1 cellular context compared by ENCODE assay signal in the genomic region with DNA sequence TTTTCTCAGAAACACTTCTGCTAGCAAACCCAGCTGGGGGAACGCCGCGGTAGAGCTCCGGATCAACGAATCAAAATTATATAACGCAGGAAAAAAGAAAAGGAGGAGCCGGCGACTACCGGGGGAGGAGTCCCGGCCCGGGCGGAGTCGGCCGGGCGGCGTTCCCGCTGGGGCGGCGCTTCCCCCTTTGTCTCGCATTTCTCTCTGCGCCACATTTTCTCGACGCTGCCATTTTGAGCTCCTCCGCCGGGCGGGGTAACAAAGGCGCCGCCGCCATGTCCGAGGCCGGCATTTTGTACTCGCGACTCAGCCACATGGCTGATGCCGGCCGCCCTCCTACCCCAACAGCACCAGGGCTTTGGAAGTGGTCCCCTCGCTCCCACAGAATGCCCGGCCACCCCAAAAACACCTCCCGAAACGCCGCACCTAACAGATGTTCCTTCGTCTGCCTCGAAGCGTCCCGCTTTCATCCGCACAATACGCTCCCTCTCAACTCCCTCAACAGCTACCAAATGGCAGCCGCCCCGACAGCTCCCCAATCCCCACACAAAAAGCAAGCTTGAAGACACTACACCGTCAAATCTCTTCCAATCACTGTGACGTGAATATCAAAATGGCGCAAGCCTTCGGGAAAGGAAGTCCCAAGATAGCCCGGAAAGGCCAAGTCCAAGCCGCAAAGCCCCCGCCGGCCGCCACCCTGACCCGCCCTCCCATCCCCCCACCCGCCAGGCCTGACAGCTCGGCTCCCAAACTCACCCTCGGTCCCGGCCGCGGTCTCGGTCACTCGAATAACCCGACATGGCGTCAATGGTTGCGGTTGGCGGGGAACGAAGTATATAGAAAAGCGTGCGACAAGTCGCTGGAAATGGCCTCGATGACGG.
A peak's percentile ranks its signal among the peaks of the same experiment; 100 is the strongest.
TF ChIP-seq lines count a peak whose summit lies in the region.

No MANE protein-coding gene starts in this region.

TF ChIP-seq in K562, 482 proteins besides CTCF, POLR2A, EP300 and RAD21 (continued from another document and continues in another):
- TF ChIP-seq, protein P1, sequence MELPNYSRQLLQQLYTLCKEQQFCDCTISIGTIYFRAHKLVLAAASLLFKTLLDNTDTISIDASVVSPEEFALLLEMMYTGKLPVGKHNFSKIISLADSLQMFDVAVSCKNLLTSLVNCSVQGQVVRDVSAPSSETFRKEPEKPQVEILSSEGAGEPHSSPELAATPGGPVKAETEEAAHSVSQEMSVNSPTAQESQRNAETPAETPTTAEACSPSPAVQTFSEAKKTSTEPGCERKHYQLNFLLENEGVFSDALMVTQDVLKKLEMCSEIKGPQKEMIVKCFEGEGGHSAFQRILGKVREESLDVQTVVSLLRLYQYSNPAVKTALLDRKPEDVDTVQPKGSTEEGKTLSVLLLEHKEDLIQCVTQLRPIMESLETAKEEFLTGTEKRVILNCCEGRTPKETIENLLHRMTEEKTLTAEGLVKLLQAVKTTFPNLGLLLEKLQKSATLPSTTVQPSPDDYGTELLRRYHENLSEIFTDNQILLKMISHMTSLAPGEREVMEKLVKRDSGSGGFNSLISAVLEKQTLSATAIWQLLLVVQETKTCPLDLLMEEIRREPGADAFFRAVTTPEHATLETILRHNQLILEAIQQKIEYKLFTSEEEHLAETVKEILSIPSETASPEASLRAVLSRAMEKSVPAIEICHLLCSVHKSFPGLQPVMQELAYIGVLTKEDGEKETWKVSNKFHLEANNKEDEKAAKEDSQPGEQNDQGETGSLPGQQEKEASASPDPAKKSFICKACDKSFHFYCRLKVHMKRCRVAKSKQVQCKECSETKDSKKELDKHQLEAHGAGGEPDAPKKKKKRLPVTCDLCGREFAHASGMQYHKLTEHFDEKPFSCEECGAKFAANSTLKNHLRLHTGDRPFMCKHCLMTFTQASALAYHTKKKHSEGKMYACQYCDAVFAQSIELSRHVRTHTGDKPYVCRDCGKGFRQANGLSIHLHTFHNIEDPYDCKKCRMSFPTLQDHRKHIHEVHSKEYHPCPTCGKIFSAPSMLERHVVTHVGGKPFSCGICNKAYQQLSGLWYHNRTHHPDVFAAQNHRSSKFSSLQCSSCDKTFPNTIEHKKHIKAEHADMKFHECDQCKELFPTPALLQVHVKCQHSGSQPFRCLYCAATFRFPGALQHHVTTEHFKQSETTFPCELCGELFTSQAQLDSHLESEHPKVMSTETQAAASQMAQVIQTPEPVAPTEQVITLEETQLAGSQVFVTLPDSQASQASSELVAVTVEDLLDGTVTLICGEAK (IDR thresholded peaks at IDR 0.05): 0 out of 2 replicates have a peak, but pooled peaks have one; percentile 12
- TF ChIP-seq, protein P1 (CRISPR knock-in tag; IDR thresholded peaks at IDR 0.05): no peak
- TF ChIP-seq ZNF347 (CRISPR knock-in tag; IDR thresholded peaks at IDR 0.05; ENCODE audit: low read depth) (no peak), MYC (IDR thresholded peaks at IDR 0.05; ENCODE audit: low read depth, low read length) (peak; percentile 94), MYC (CRISPR knock-in tag; IDR thresholded peaks at IDR 0.05; ENCODE audit: borderline replicate concordance, low read depth) (peak; percentile 92), HOXB6 (CRISPR knock-in tag; IDR thresholded peaks at IDR 0.05; ENCODE audit: borderline replicate concordance) (no peak), MTF1 (CRISPR knock-in tag; IDR thresholded peaks at IDR 0.05; ENCODE audit: borderline replicate concordance) (no peak), CTBP1 (IDR thresholded peaks at IDR 0.05; ENCODE audit: borderline replicate concordance) (peak; percentile 34; the same call in 1 of the 2 replicates), ARNT (IDR thresholded peaks at IDR 0.05) (peak in 1 of 2 experiments; percentile 70; a peak in 1 of 4 replicates), TAF9B (IDR thresholded peaks at IDR 0.05; ENCODE audit: partially characterized antibody) (peak; percentile 33), ZNF354B (CRISPR knock-in tag; IDR thresholded peaks at IDR 0.05) (no peak), TAF7 (tag; IDR thresholded peaks at IDR 0.05) (peak; percentile 87), FOSL1 (tag; conservative IDR thresholded peaks at IDR 0.05) (no peak; the same call in 1 of the 2 replicates), PCBP1 (IDR thresholded peaks at IDR 0.05; ENCODE audit: low read depth, low read length, poor library complexity, severe bottlenecking) (peak; percentile 95), E2F6 (IDR thresholded peaks at IDR 0.05; ENCODE audit: borderline replicate concordance in 1 of 2, extremely low read depth in 1 of 2, insufficient read depth in 1 of 2, insufficient read length in 1 of 2, low read depth in 1 of 2, low read length in 1 of 2, poor library complexity in 1 of 2, severe bottlenecking in 1 of 2) (peak in 1 of 2 experiments; percentile 13), HDAC6 (IDR thresholded peaks at IDR 0.05; ENCODE audit: low read depth, low read length) (no peak), SNIP1 (IDR thresholded peaks at IDR 0.05; ENCODE audit: low read depth) (peak; percentile 43; the same call in 1 of the 2 replicates), SRSF1 (IDR thresholded peaks at IDR 0.05; ENCODE audit: low read depth, low read length) (peak; percentile 93; the same call in 1 of the 2 replicates), ETS1 (conservative IDR thresholded peaks at IDR 0.05; ENCODE audit: control insufficient read depth, low read depth, low read length) (0 out of 2 replicates have a peak, but pooled peaks have one; percentile 22), NFE2L1 (tag; IDR thresholded peaks at IDR 0.05; ENCODE audit: borderline replicate concordance, low read depth) (no peak), ZSCAN32 (CRISPR knock-in tag; IDR thresholded peaks at IDR 0.05) (no peak), ZNF41 (CRISPR knock-in tag; conservative IDR thresholded peaks at IDR 0.05) (0 out of 2 replicates have a peak, but pooled peaks have one; percentile 26), SMAD1 (IDR thresholded peaks at IDR 0.05; ENCODE audit: low read depth, low read length, partially characterized antibody) (no peak), ZNF57 (CRISPR knock-in tag; IDR thresholded peaks at IDR 0.05) (no peak)
- TF ChIP-seq, protein P2, sequence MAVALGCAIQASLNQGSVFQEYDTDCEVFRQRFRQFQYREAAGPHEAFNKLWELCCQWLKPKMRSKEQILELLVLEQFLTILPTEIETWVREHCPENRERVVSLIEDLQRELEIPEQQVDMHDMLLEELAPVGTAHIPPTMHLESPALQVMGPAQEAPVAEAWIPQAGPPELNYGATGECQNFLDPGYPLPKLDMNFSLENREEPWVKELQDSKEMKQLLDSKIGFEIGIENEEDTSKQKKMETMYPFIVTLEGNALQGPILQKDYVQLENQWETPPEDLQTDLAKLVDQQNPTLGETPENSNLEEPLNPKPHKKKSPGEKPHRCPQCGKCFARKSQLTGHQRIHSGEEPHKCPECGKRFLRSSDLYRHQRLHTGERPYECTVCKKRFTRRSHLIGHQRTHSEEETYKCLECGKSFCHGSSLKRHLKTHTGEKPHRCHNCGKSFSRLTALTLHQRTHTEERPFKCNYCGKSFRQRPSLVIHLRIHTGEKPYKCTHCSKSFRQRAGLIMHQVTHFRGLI (CRISPR knock-in tag; IDR thresholded peaks at IDR 0.05): no peak
- TF ChIP-seq, protein P3, sequence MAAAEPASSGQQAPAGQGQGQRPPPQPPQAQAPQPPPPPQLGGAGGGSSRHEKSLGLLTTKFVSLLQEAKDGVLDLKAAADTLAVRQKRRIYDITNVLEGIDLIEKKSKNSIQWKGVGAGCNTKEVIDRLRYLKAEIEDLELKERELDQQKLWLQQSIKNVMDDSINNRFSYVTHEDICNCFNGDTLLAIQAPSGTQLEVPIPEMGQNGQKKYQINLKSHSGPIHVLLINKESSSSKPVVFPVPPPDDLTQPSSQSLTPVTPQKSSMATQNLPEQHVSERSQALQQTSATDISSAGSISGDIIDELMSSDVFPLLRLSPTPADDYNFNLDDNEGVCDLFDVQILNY (CRISPR knock-in tag; IDR thresholded peaks at IDR 0.05): 0 out of 2 replicates have a peak, but pooled peaks have one; percentile 8
- TF ChIP-seq, protein P4, sequence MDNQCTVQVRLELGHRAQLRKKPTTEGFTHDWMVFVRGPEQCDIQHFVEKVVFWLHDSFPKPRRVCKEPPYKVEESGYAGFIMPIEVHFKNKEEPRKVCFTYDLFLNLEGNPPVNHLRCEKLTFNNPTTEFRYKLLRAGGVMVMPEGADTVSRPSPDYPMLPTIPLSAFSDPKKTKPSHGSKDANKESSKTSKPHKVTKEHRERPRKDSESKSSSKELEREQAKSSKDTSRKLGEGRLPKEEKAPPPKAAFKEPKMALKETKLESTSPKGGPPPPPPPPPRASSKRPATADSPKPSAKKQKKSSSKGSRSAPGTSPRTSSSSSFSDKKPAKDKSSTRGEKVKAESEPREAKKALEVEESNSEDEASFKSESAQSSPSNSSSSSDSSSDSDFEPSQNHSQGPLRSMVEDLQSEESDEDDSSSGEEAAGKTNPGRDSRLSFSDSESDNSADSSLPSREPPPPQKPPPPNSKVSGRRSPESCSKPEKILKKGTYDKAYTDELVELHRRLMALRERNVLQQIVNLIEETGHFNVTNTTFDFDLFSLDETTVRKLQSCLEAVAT (IDR thresholded peaks at IDR 0.05): peak; percentile 78 to 87; a peak in 3 of 4 replicates
- TF ChIP-seq, protein P5, sequence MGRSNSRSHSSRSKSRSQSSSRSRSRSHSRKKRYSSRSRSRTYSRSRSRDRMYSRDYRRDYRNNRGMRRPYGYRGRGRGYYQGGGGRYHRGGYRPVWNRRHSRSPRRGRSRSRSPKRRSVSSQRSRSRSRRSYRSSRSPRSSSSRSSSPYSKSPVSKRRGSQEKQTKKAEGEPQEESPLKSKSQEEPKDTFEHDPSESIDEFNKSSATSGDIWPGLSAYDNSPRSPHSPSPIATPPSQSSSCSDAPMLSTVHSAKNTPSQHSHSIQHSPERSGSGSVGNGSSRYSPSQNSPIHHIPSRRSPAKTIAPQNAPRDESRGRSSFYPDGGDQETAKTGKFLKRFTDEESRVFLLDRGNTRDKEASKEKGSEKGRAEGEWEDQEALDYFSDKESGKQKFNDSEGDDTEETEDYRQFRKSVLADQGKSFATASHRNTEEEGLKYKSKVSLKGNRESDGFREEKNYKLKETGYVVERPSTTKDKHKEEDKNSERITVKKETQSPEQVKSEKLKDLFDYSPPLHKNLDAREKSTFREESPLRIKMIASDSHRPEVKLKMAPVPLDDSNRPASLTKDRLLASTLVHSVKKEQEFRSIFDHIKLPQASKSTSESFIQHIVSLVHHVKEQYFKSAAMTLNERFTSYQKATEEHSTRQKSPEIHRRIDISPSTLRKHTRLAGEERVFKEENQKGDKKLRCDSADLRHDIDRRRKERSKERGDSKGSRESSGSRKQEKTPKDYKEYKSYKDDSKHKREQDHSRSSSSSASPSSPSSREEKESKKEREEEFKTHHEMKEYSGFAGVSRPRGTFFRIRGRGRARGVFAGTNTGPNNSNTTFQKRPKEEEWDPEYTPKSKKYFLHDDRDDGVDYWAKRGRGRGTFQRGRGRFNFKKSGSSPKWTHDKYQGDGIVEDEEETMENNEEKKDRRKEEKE (IDR thresholded peaks at IDR 0.05; ENCODE audit: borderline replicate concordance in 1 of 2, control insufficient read depth in 1 of 2, low read depth in 2 of 2, low read length in 1 of 2): peak in 1 of 2 experiments; percentile 78; a peak in 1 of 4 replicates
- TF ChIP-seq, protein P6, sequence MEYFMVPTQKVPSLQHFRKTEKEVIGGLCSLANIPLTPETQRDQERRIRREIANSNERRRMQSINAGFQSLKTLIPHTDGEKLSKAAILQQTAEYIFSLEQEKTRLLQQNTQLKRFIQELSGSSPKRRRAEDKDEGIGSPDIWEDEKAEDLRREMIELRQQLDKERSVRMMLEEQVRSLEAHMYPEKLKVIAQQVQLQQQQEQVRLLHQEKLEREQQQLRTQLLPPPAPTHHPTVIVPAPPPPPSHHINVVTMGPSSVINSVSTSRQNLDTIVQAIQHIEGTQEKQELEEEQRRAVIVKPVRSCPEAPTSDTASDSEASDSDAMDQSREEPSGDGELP (CRISPR knock-in tag; IDR thresholded peaks at IDR 0.05; ENCODE audit: borderline replicate concordance): peak; percentile 51; the same call in 1 of the 2 replicates
